ENCODE assay signal across 24 cellular contexts in the genomic region with DNA sequence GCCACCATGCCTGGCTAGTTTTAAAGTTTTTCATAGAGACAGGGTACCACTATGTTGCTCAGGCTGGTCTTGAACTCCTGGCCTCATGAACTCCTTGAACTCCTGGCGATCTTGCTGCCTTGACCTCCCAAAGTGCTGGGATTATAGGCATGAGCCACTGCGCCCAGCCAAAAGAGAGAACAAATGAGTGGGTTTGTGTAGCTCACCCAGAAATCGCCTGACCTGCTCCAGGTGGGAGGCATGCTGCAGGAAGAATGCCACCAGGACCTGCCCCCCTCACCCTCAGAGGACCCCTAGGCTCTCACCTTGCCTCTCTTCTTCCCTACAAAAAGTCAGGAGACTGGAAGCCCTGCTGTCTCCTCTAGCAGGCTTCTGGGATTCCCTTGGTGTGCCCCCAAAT.
A peak's percentile ranks its signal among the peaks of the same experiment; 100 is the strongest.
DNase-seq lines count a peak whose midpoint lies in the region; ATAC-seq and TF ChIP-seq lines count a peak whose summit lies in the region.
"Had no signal": no experiment of that assay in that cellular context is flagged by ENCODE, and none has a peak within 500 bp of the region (broad histone marks: within the 10 kb centered on the region; RNA-seq: fewer than 3 reads in every experiment).

No MANE protein-coding gene starts in this region.

- H3K4ac ChIP-seq in IMR-90 (ENCODE audit: low read depth, low read length), result no peak overlapping the region

- DNase-seq in activated effector memory CD4-positive, alpha-beta T cell treated with anti-CD3 and anti-CD28 coated beads, Interleukin-2, amount 50 U/mL, for 16 hours, result peak; percentile 34
- no peak for DNase-seq in activated effector memory CD4-positive, alpha-beta T cell treated with Interleukin-2 at 50 U/mL for 16 hours
- DNase-seq in IMR-90 (no peak), WERI-Rb-1 (no peak), posterior vena cava (ENCODE audit: low spot score) (peak; percentile 62), tibial nerve (ENCODE audit: low spot score in 2 of 2) (no peak)
- DNase-seq in effector memory CD8-positive, alpha-beta T cell, result no peak
- DNase-seq: 8988T; ACHN; AML-193; BE2C; CD4-positive, alpha-beta T cell; CD8-positive, alpha-beta memory T cell; DMS 273 treated with DMSO at 0.1 percent for 48 hours; DMS79; EL; GDM1; GM23248; H7; HCEC 1CT had no signal

- H3K4me1 ChIP-seq in IMR-90 (ENCODE audit: control insufficient read depth, insufficient read depth, low read length) (peaks cover 15% of the 10 kb centered on the region), tibial nerve (peaks cover 0 to 20% (median under 1%) of the 10 kb centered on the region in 4 donors)

- no peaks in the 10 kb centered on the region for H4K20me1 ChIP-seq in IMR-90 (ENCODE audit: insufficient read depth, low read length)

- dilution Hi-C loops in IMR-90 (cut with HindIII; ENCODE audit: low sequenced_read_pairs, unreplicated experiment), result no loop called here

- no peak overlapping the region for H2BK15ac ChIP-seq in IMR-90 (ENCODE audit: low read depth, low read length)

- H2AK5ac ChIP-seq in IMR-90 (ENCODE audit: low read depth, low read length), result peak overlapping the region; percentile 39; the same call in 1 of the 2 replicates

- H3K79me1 ChIP-seq in IMR-90 (ENCODE audit: low read depth in 1 of 2, low read length in 2 of 2), result peaks cover 0 to 7% of the 10 kb centered on the region in 2 experiments; a peak in 1 of 4 replicates

- no peak overlapping the region for H3K14ac ChIP-seq in IMR-90 (replicated peaks; ENCODE audit: low read depth, low read length)

- no peak overlapping the region for H2AK9ac ChIP-seq in IMR-90 (replicated peaks; ENCODE audit: low read depth, low read length, poor library complexity)

- no peaks in the 10 kb centered on the region for H3K27me3 ChIP-seq in IMR-90 (ENCODE audit: control insufficient read depth, insufficient read depth, low read length)
- H3K27me3 ChIP-seq in WERI-Rb-1 (ENCODE audit: insufficient read depth, low read depth, severe bottlenecking), result no peaks in the 10 kb centered on the region
- H3K27me3 ChIP-seq in tibial nerve, result no peaks in the 10 kb centered on the region
- H3K27me3 ChIP-seq: BE2C had no signal

- H4K91ac ChIP-seq in IMR-90 (ENCODE audit: insufficient read depth, low read depth, low read length), result no peak overlapping the region

- no peak overlapping the region for H4K5ac ChIP-seq in IMR-90 (ENCODE audit: low read depth, low read length)

- no TSS peak for BruUV-seq in IMR-90 (replicated peaks; lab: Mats Ljungman, UMichigan)

- no peaks in the 10 kb centered on the region for H3K9me3 Mint-ChIP-seq in effector memory CD8-positive, alpha-beta T cell
- H3K9me3 Mint-ChIP-seq: CD4-positive, alpha-beta T cell; CD8-positive, alpha-beta memory T cell had no signal

- H4K8ac ChIP-seq in IMR-90 (ENCODE audit: low read depth in 2 of 2, low read length in 2 of 2), result no peak overlapping the region

- no peak overlapping the region for H2AFZ ChIP-seq in IMR-90 (replicated peaks; ENCODE audit: low read length, poor library complexity)
- H2AFZ ChIP-seq: GM23248 had no signal

- H3K18ac ChIP-seq in IMR-90 (ENCODE audit: low read depth, low read length), result no peak overlapping the region

- TF ChIP-seq RAD21 in IMR-90 (IDR thresholded peaks at IDR 0.05; ENCODE audit: low read length), result no peak

- no peak overlapping the region for H3K4me2 ChIP-seq in IMR-90 (ENCODE audit: low read depth, low read length)
- H3K4me2 ChIP-seq: A549 had no signal

- peaks cover 29 to 34% of the 10 kb centered on the region in 2 donors for H3K27me3 Mint-ChIP-seq in effector memory CD8-positive, alpha-beta T cell

- no peak overlapping the region for H3K56ac ChIP-seq in IMR-90 (ENCODE audit: extremely low read depth, insufficient read depth, low read length)

- H2BK20ac ChIP-seq in IMR-90 (ENCODE audit: low read depth, low read length), result no peak overlapping the region

- POLR2A ChIA-PET in IMR-90 (lab: Charles Lee; ENCODE audit: unreplicated experiment), result no interaction called here

- TF ChIP-seq EP300 in tibial nerve (IDR thresholded peaks at IDR 0.05), result no peak

- no peak overlapping the region for H3K23ac ChIP-seq in IMR-90 (ENCODE audit: low read depth, low read length)

- in situ Hi-C loops in IMR-90 (cut with MboI; ENCODE audit: low sequenced_read_pairs), result no loop called here

- H3K27ac ChIP-seq in IMR-90 (ENCODE audit: insufficient read depth, low read length) (no peak overlapping the region), WERI-Rb-1 (peak overlapping the region; percentile 61), tibial nerve (no peak overlapping the region)
- H3K27ac ChIP-seq: BLaER1 treated with 17β-estradiol and CSF1 and Interleukin-3, amounts not matched to agents 10 nM and 100 nM; GM23248 had no signal

- no peak overlapping the region for H2BK5ac ChIP-seq in IMR-90 (ENCODE audit: low read depth, low read length, poor library complexity, severe bottlenecking)

- intact Hi-C loops in IMR-90 (cut with micrococcal nuclease) (no loop called here), posterior vena cava (cut with DNase I) (loop anchor here in 1 of 2 donors (10.0 kb wide), 1 partner anchor 157 kb away; no protein-coding TSS in a partner anchor)

- H3K36me3 ChIP-seq in IMR-90 (ENCODE audit: control insufficient read depth, insufficient read depth, low read length) (no peaks in the 10 kb centered on the region), WERI-Rb-1 (no peaks in the 10 kb centered on the region), tibial nerve (no peaks in the 10 kb centered on the region)
- H3K36me3 ChIP-seq: BE2C; BLaER1 treated with 17β-estradiol and CSF1 and Interleukin-3, amounts not matched to agents 10 nM and 100 nM had no signal

- TF ChIP-seq POLR2A in IMR-90 (IDR thresholded peaks at IDR 0.05; ENCODE audit: low read depth, low read length) (no peak), tibial nerve (IDR thresholded peaks at IDR 0.05) (no peak)

- H3K9me3 ChIP-seq in IMR-90 (ENCODE audit: control insufficient read depth, insufficient read depth, low read length), result no peaks in the 10 kb centered on the region; the same call in 1 of the 2 replicates
- peaks cover 2% of the 10 kb centered on the region for H3K9me3 ChIP-seq in WERI-Rb-1 (ENCODE audit: severe bottlenecking)
- H3K9me3 ChIP-seq in tibial nerve, result no peaks in the 10 kb centered on the region
- H3K9me3 ChIP-seq: A549; BE2C; BLaER1 treated with 17β-estradiol and CSF1 and Interleukin-3, amounts not matched to agents 10 nM and 100 nM had no signal

- CTCF ChIA-PET in IMR-90 (lab: Yijun Ruan, JAX), result no interaction called here

- no peak for ATAC-seq in IMR-90 (ENCODE audit: low read depth)
- ATAC-seq in effector memory CD8-positive, alpha-beta T cell (replicated peaks), result no peak
- ATAC-seq: A549, GM12878 had no signal

- H3K4me3 ChIP-seq in IMR-90 (ENCODE audit: insufficient read depth, low read depth, low read length) (no peak overlapping the region), WERI-Rb-1 (ENCODE audit: low read depth, low read length) (no peak overlapping the region), tibial nerve (no peak overlapping the region)
- H3K4me3 ChIP-seq: A549; BLaER1 treated with 17β-estradiol and CSF1 and Interleukin-3, amounts not matched to agents 10 nM and 100 nM; GM12878; GM23248 had no signal

- no peak overlapping the region for H3K4me3 Mint-ChIP-seq in effector memory CD8-positive, alpha-beta T cell
- H3K4me3 Mint-ChIP-seq: CD14-positive monocyte; CD4-positive, alpha-beta T cell; CD8-positive, alpha-beta memory T cell had no signal

- H3K9ac ChIP-seq in IMR-90 (ENCODE audit: low read depth, low read length), result no peak overlapping the region
- H3K9ac ChIP-seq: BLaER1 treated with 17β-estradiol and CSF1 and Interleukin-3, amounts not matched to agents 10 nM and 100 nM; GM23248 had no signal

- TF ChIP-seq CTCF in IMR-90 (conservative IDR thresholded peaks at IDR 0.05; ENCODE audit: low read depth, low read length), result no peak
- TF ChIP-seq CTCF in WERI-Rb-1 (IDR thresholded peaks at IDR 0.05; ENCODE audit: low read depth, low read length), result no peak
- no peak for TF ChIP-seq CTCF in tibial nerve (IDR thresholded peaks at IDR 0.05)

- no peak overlapping the region for H3K27ac Mint-ChIP-seq in effector memory CD8-positive, alpha-beta T cell
- H3K27ac Mint-ChIP-seq: CD4-positive, alpha-beta T cell had no signal

- H2BK120ac ChIP-seq in IMR-90 (ENCODE audit: low read depth, low read length), result no peak overlapping the region

- H3K4me1 Mint-ChIP-seq in effector memory CD8-positive, alpha-beta T cell (ENCODE audit: low read depth in 2 of 2), result peaks cover 8 to 10% of the 10 kb centered on the region in 2 donors

- peaks cover 3% of the 10 kb centered on the region for H3K36me3 Mint-ChIP-seq in effector memory CD8-positive, alpha-beta T cell (ENCODE audit: insufficient read depth)
- H3K36me3 Mint-ChIP-seq: CD8-positive, alpha-beta memory T cell had no signal

- WGBS in IMR-90 (ENCODE audit: extremely low coverage in 2 of 2, insufficient read length in 1 of 2), 2 experiments, result 100% methylated on average over 1 of the region's 3 CpGs; no CpG with 5 or more reads in 1 of the 2 experiments
- WGBS in tibial nerve, 2 donors, result 87 to 93% methylated on average over 2 to 3 of the region's 3 CpGs

- peaks cover 32% of the 10 kb centered on the region for H3K9me1 ChIP-seq in IMR-90 (ENCODE audit: insufficient read depth, low read length)

TF ChIP-seq in IMR-90, 13 proteins besides CTCF, POLR2A, EP300 and RAD21 (continues in another document):
- TF ChIP-seq MXI1 (IDR thresholded peaks at IDR 0.05; ENCODE audit: borderline replicate concordance, low read depth, low read length) (no peak), MAZ (IDR thresholded peaks at IDR 0.05; ENCODE audit: borderline replicate concordance, low read depth, low read length) (no peak), SMC3 (IDR thresholded peaks at IDR 0.05; ENCODE audit: low read depth, low read length) (no peak), MAFK (IDR thresholded peaks at IDR 0.05; ENCODE audit: low read depth, low read length) (no peak), BHLHE40 (IDR thresholded peaks at IDR 0.05; ENCODE audit: low read depth, low read length) (no peak), CEBPB (IDR thresholded peaks at IDR 0.05; ENCODE audit: low read depth, low read length) (no peak), FOS (IDR thresholded peaks at IDR 0.05; ENCODE audit: low read depth, low read length) (no peak), NFE2L2 (IDR thresholded peaks at IDR 0.05; ENCODE audit: low read depth, low read length) (no peak)
- TF ChIP-seq, protein P1, sequence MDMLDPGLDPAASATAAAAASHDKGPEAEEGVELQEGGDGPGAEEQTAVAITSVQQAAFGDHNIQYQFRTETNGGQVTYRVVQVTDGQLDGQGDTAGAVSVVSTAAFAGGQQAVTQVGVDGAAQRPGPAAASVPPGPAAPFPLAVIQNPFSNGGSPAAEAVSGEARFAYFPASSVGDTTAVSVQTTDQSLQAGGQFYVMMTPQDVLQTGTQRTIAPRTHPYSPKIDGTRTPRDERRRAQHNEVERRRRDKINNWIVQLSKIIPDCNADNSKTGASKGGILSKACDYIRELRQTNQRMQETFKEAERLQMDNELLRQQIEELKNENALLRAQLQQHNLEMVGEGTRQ (IDR thresholded peaks at IDR 0.05; ENCODE audit: low read depth, low read length), result no peak

Comparison
In these comparisons a context has a peak if more than half of its experiments do, and no peak if none do; other contexts are left out.
1. DNase-seq: peak in activated effector memory CD4-positive, alpha-beta T cell treated with anti-CD3 and anti-CD28 coated beads, Interleukin-2, amount 50 U/mL, for 16 hours (single experiment) and posterior vena cava (single experiment); none in activated effector memory CD4-positive, alpha-beta T cell treated with Interleukin-2 at 50 U/mL for 16 hours (single experiment), IMR-90 (single experiment), WERI-Rb-1 (single experiment), effector memory CD8-positive, alpha-beta T cell (0 of 3) and tibial nerve (0 of 2).